In genomic region chr14:106764968-106765369, GRCh38 we compare ENCODE assay signal across 8 cellular contexts.
DNase-seq lines count a peak whose midpoint lies in the region; ATAC-seq and TF ChIP-seq lines count a peak whose summit lies in the region.
"Not testable (repeated sequence)": the region's sequence is repeated elsewhere in the genome, so short reads cannot be mapped to it uniquely, and the experiment has no call there.

No MANE protein-coding gene starts in this region.

- H3K9me3 ChIP-seq in DND-41 (ENCODE audit: insufficient read depth, low read length, severe bottlenecking); PC-9 (ENCODE audit: insufficient read depth, low read depth); right lobe of liver; thoracic aorta: not testable (repeated sequence)

- H3K27me3 Mint-ChIP-seq in activated T-helper 17 cell treated with anti-CD3 and anti-CD28 coated beads, Interleukin-2, amount 50 U/mL, for 72 hours, result not testable (repeated sequence)

- BruUV-seq in PC-9 (replicated peaks; lab: Mats Ljungman, UMichigan), result not testable (repeated sequence)

- not testable (repeated sequence) for H3K27me3 ChIP-seq in DND-41 (ENCODE audit: insufficient read depth, low read length, poor library complexity); PC-9 (ENCODE audit: insufficient read depth, low read depth); right lobe of liver; thoracic aorta (replicated peaks; ENCODE audit: insufficient read depth)

- H3K9ac ChIP-seq in DND-41 (ENCODE audit: low read depth, low read length), result peak overlapping the region; percentile 69

- CTCF ChIA-PET in PC-9 (lab: Charles Lee), result not testable (repeated sequence)

- not testable (repeated sequence) for H3K4me3 ChIP-seq in DND-41 (ENCODE audit: low read depth in 1 of 2, low read length in 2 of 2); PC-9; epithelial cell of proximal tubule (ENCODE audit: low read depth, low read length); right lobe of liver; thoracic aorta

- DNase-seq in DND-41, result peak; percentile 53
- not testable (repeated sequence) for DNase-seq in PC-9; epithelial cell of proximal tubule (ENCODE audit: low read depth); right lobe of liver; thoracic aorta (ENCODE audit: low spot score)

- H3K4me1 Mint-ChIP-seq in activated T-helper 17 cell treated with anti-CD3 and anti-CD28 coated beads, Interleukin-2, amount 50 U/mL, for 72 hours, result not testable (repeated sequence)

- peaks cover 61% of the 10 kb centered on the region for H3K4me1 ChIP-seq in DND-41 (ENCODE audit: insufficient read depth, low read length)
- not testable (repeated sequence) for H3K4me1 ChIP-seq in PC-9 (replicated peaks; ENCODE audit: insufficient read depth); right lobe of liver; thoracic aorta (ENCODE audit: control insufficient read depth in 1 of 2, low read depth in 2 of 2)

- not testable (repeated sequence) for H3K27ac Mint-ChIP-seq in activated T-helper 17 cell treated with anti-CD3 and anti-CD28 coated beads, Interleukin-2, amount 50 U/mL, for 72 hours

- H2AFZ ChIP-seq in DND-41 (ENCODE audit: low read depth, low read length); PC-9: not testable (repeated sequence)

- peak; percentile 57 for TF ChIP-seq CTCF in DND-41 (IDR thresholded peaks at IDR 0.05; ENCODE audit: borderline replicate concordance, extremely low read depth, low read length, poor library complexity, severe bottlenecking)
- peak; percentile 64 for TF ChIP-seq CTCF in PC-9 (conservative IDR thresholded peaks at IDR 0.05)
- TF ChIP-seq CTCF in epithelial cell of proximal tubule (conservative IDR thresholded peaks at IDR 0.05; ENCODE audit: low read depth, low read length), result peak; percentile 50
- peak; percentile 46 to 48 (median 47) for TF ChIP-seq CTCF in right lobe of liver (IDR thresholded peaks at IDR 0.05)
- TF ChIP-seq CTCF in thoracic aorta (IDR thresholded peaks at IDR 0.05), result peak; percentile 37

- not testable (repeated sequence) for H3K9me3 Mint-ChIP-seq in activated T-helper 17 cell treated with anti-CD3 and anti-CD28 coated beads, Interleukin-2, amount 50 U/mL, for 72 hours

- intact Hi-C loops in PC-9 (cut with micrococcal nuclease; ENCODE audit: unreplicated experiment); right lobe of liver (cut with DNase I): not testable (repeated sequence)

- not testable (repeated sequence) for H3K36me3 ChIP-seq in DND-41 (ENCODE audit: insufficient read depth, low read length); PC-9 (ENCODE audit: low read depth); right lobe of liver; thoracic aorta

- peak; percentile 64 for ATAC-seq in DND-41 (ENCODE audit: insufficient read depth, low read depth)
- ATAC-seq in GM19452 (IDR thresholded peaks at IDR 0.05; ENCODE audit: unreplicated experiment), result peak; percentile 57
- ATAC-seq in HG03354 (IDR thresholded peaks at IDR 0.05; ENCODE audit: poor library complexity, severe bottlenecking, unreplicated experiment), result peak; percentile 73
- ATAC-seq in activated T-helper 17 cell treated with anti-CD3 and anti-CD28 coated beads, Interleukin-2, amount 50 U/mL, for 72 hours (replicated peaks), result peak; percentile 89
- ATAC-seq in right lobe of liver, result peak; percentile 84 to 94 (median 92)
- ATAC-seq in thoracic aorta (ENCODE audit: insufficient number of reproducible peaks, low FRiP score, low read depth), result not testable (repeated sequence)

- not testable (repeated sequence) for H3K9me2 ChIP-seq in PC-9 (ENCODE audit: insufficient read depth)

- 13% methylated on average over 10 of the region's 11 CpGs for WGBS in right lobe of liver (ENCODE audit: insufficient coverage, low coverage, low lambda C conversion rate, missing lambda C conversion rate)

- not testable (repeated sequence) for H3K4me3 Mint-ChIP-seq in activated T-helper 17 cell treated with anti-CD3 and anti-CD28 coated beads, Interleukin-2, amount 50 U/mL, for 72 hours

- not testable (repeated sequence) for H3F3A ChIP-seq in PC-9 (ENCODE audit: insufficient read depth, low read depth)

- POLR2A ChIA-PET in PC-9 (lab: Charles Lee; ENCODE audit: unreplicated experiment), result not testable (repeated sequence)

- H3K4me2 ChIP-seq in DND-41 (ENCODE audit: insufficient read depth, low read length), result peak overlapping the region; percentile 42
- H3K4me2 ChIP-seq in PC-9, result not testable (repeated sequence)

- not testable (repeated sequence) for H3K36me3 Mint-ChIP-seq in activated T-helper 17 cell treated with anti-CD3 and anti-CD28 coated beads, Interleukin-2, amount 50 U/mL, for 72 hours (ENCODE audit: low read depth)

- peak overlapping the region; percentile 100 for H3K27ac ChIP-seq in DND-41 (ENCODE audit: low read length)
- not testable (repeated sequence) for H3K27ac ChIP-seq in PC-9, right lobe of liver, thoracic aorta

- not testable (repeated sequence) for H4K20me1 ChIP-seq in DND-41 (ENCODE audit: insufficient read depth, low read length); PC-9 (ENCODE audit: insufficient read depth)

- TF ChIP-seq POLR2A in right lobe of liver (IDR thresholded peaks at IDR 0.05), result not testable (repeated sequence)

- not testable (repeated sequence) for H3K79me2 ChIP-seq in DND-41 (ENCODE audit: insufficient read depth, low read length); PC-9 (ENCODE audit: low read depth)
